15 cellular contexts compared by ENCODE assay signal in genomic region chr20:59020938-59021551, GRCh38. TPM values are rescaled to one million over a fixed set of nuclear protein-coding genes. Genes with fewer than 3 reads are reported as not detected.
A peak's percentile ranks its signal among the peaks of the same experiment; 100 is the strongest.
DNase-seq lines count a peak whose midpoint lies in the region; ATAC-seq and TF ChIP-seq lines count a peak whose summit lies in the region.
"Had no signal": no experiment of that assay in that cellular context is flagged by ENCODE, and none has a peak within 500 bp of the region (broad histone marks: within the 10 kb centered on the region; RNA-seq: fewer than 3 reads in every experiment).

No MANE protein-coding gene starts in this region.

- H3K27me3 Mint-ChIP-seq in activated T-helper 1 cell treated with anti-CD3 and anti-CD28 coated beads, Interleukin-12 subunit alpha, Interleukin-12 subunit beta, Interleukin-2, Interleukin-4 antibody, amounts not matched to agents 30 ng/mL and 10 ng/mL and 1 ng/mL, durations not matched to agents 14 hours and 24 hours and 36 hours (ENCODE audit: insufficient read depth) = no peaks in the 10 kb centered on the region
- H3K27me3 Mint-ChIP-seq: CD4-positive, alpha-beta T cell had no signal

- no peak for TF ChIP-seq EP300 in gastroesophageal sphincter (IDR thresholded peaks at IDR 0.05)

- H3K27me3 ChIP-seq in IMR-90 (ENCODE audit: control insufficient read depth, insufficient read depth, low read length) (no peaks in the 10 kb centered on the region), gastroesophageal sphincter (no peaks in the 10 kb centered on the region)
- H3K27me3 ChIP-seq: vagina had no signal

- no peak overlapping the region for H2BK120ac ChIP-seq in IMR-90 (ENCODE audit: low read depth, low read length)

- no peak overlapping the region for H3K27ac Mint-ChIP-seq in activated T-helper 1 cell treated with anti-CD3 and anti-CD28 coated beads, Interleukin-12 subunit alpha, Interleukin-12 subunit beta, Interleukin-2, Interleukin-4 antibody, amounts not matched to agents 30 ng/mL and 10 ng/mL and 1 ng/mL, durations not matched to agents 14 hours and 24 hours and 36 hours
- H3K27ac Mint-ChIP-seq: CD4-positive, alpha-beta T cell had no signal

- in situ Hi-C loops in IMR-90 (cut with MboI; ENCODE audit: low sequenced_read_pairs) = loop anchor here (10.0 kb wide), 1 partner anchor 116 kb away; no protein-coding TSS in a partner anchor
- in situ Hi-C loops in astrocyte of the cerebellum (cut with HindIII; ENCODE audit: low sequenced_read_pairs) = no loop called here

- no peak for TF ChIP-seq CTCF in IMR-90 (conservative IDR thresholded peaks at IDR 0.05; ENCODE audit: low read depth, low read length)
- no peak for TF ChIP-seq CTCF in astrocyte of the cerebellum (IDR thresholded peaks at IDR 0.05; ENCODE audit: low read depth, low read length, missing control alignments)
- no peak for TF ChIP-seq CTCF in gastroesophageal sphincter (IDR thresholded peaks at IDR 0.05)

- CTCF ChIA-PET in IMR-90 (lab: Yijun Ruan, JAX) = no interaction called here

- no peak overlapping the region for H4K8ac ChIP-seq in IMR-90 (ENCODE audit: low read depth in 2 of 2, low read length in 2 of 2)

- DNase-seq in COLO829 (ENCODE audit: low spot score) = peak; percentile 77
- DNase-seq in IMR-90 = peak; percentile 56
- peak; percentile 20 for DNase-seq in astrocyte of the cerebellum (ENCODE audit: low read depth)
- DNase-seq in left kidney (ENCODE audit: low read depth, low spot score) = peak; percentile 35
- DNase-seq in inferior parietal cortex (ENCODE audit: extremely low spot score) = no peak
- DNase-seq in activated T-helper 1 cell treated with anti-CD3 and anti-CD28 coated beads, Interleukin-12 subunit alpha, Interleukin-12 subunit beta, Interleukin-2, Interleukin-4 antibody, amounts not matched to agents 30 ng/mL and 10 ng/mL and 1 ng/mL, durations not matched to agents 14 hours and 24 hours and 36 hours (ENCODE audit: low spot score) = no peak
- DNase-seq: CD4-positive, alpha-beta T cell; Right ventricle myocardium superior; small intestine had no signal

- ATAC-seq in IMR-90 (ENCODE audit: low read depth) (peak; percentile 76), HG02970 (IDR thresholded peaks at IDR 0.05; ENCODE audit: low FRiP score, unreplicated experiment) (no peak), gastroesophageal sphincter (no peak)
- ATAC-seq: activated CD4-positive, CD25-positive, alpha-beta regulatory T cell treated with anti-CD3 and anti-CD28 coated beads, Interleukin-2, amount 50 U/mL, for 24 hours had no signal

- H3K27ac ChIP-seq in IMR-90 (ENCODE audit: insufficient read depth, low read length) (peak overlapping the region; percentile 12; the same call in 1 of the 2 replicates), gastroesophageal sphincter (no peak overlapping the region)
- H3K27ac ChIP-seq: vagina had no signal

- H2AK9ac ChIP-seq in IMR-90 (replicated peaks; ENCODE audit: low read depth, low read length, poor library complexity) = no peak overlapping the region

- no peak overlapping the region for H3K18ac ChIP-seq in IMR-90 (ENCODE audit: low read depth, low read length)

- H3K14ac ChIP-seq in IMR-90 (replicated peaks; ENCODE audit: low read depth, low read length) = no peak overlapping the region

- H3K9ac ChIP-seq in IMR-90 (ENCODE audit: low read depth, low read length) = no peak overlapping the region

- H3K36me3 ChIP-seq in IMR-90 (ENCODE audit: control insufficient read depth, insufficient read depth, low read length) (peaks cover 25% of the 10 kb centered on the region), gastroesophageal sphincter (peaks cover 0 to 54% of the 10 kb centered on the region in 2 donors)

- H3K56ac ChIP-seq in IMR-90 (ENCODE audit: extremely low read depth, insufficient read depth, low read length) = no peak overlapping the region

- BruUV-seq in IMR-90 (replicated peaks; lab: Mats Ljungman, UMichigan) = no TSS peak

- peaks cover 24% of the 10 kb centered on the region for H3K4me1 Mint-ChIP-seq in activated T-helper 1 cell treated with anti-CD3 and anti-CD28 coated beads, Interleukin-12 subunit alpha, Interleukin-12 subunit beta, Interleukin-2, Interleukin-4 antibody, amounts not matched to agents 30 ng/mL and 10 ng/mL and 1 ng/mL, durations not matched to agents 14 hours and 24 hours and 36 hours (ENCODE audit: low read depth)

- H3K9me3 ChIP-seq in IMR-90 (ENCODE audit: control insufficient read depth, insufficient read depth, low read length) (no peaks in the 10 kb centered on the region), gastroesophageal sphincter (no peaks in the 10 kb centered on the region)
- H3K9me3 ChIP-seq: vagina had no signal

- H4K5ac ChIP-seq in IMR-90 (ENCODE audit: low read depth, low read length) = no peak overlapping the region

- peaks cover 3 to 45% of the 10 kb centered on the region in 2 experiments; a peak in 3 of 4 replicates for H3K79me1 ChIP-seq in IMR-90 (ENCODE audit: low read depth in 1 of 2, low read length in 2 of 2)

- no peak overlapping the region for H3K4ac ChIP-seq in IMR-90 (ENCODE audit: low read depth, low read length)

- H2BK20ac ChIP-seq in IMR-90 (ENCODE audit: low read depth, low read length) = no peak overlapping the region

- TF ChIP-seq POLR2A in IMR-90 (IDR thresholded peaks at IDR 0.05; ENCODE audit: low read depth, low read length) = no peak
- no peak for TF ChIP-seq POLR2A in gastroesophageal sphincter (IDR thresholded peaks at IDR 0.05)

- intact Hi-C loops in IMR-90 (cut with micrococcal nuclease) = no loop called here
- intact Hi-C loops in activated T-helper 1 cell treated with anti-CD3 and anti-CD28 coated beads, Interleukin-12 subunit alpha, Interleukin-12 subunit beta, Interleukin-2, Interleukin-4 antibody, amounts not matched to agents 30 ng/mL and 10 ng/mL and 1 ng/mL, durations not matched to agents 14 hours and 24 hours and 36 hours (cut with micrococcal nuclease) = no loop called here

- H3K23ac ChIP-seq in IMR-90 (ENCODE audit: low read depth, low read length) = peak overlapping the region; percentile 67; the same call in 1 of the 2 replicates

- peaks cover 3% of the 10 kb centered on the region; the same call in 1 of the 2 replicates for H3K4me1 ChIP-seq in IMR-90 (ENCODE audit: control insufficient read depth, insufficient read depth, low read length)
- peaks cover 0 to 6% (median 0%) of the 10 kb centered on the region in 3 donors for H3K4me1 ChIP-seq in gastroesophageal sphincter
- H3K4me1 ChIP-seq: vagina had no signal

- no peak overlapping the region for H3K4me3 Mint-ChIP-seq in activated T-helper 1 cell treated with anti-CD3 and anti-CD28 coated beads, Interleukin-12 subunit alpha, Interleukin-12 subunit beta, Interleukin-2, Interleukin-4 antibody, amounts not matched to agents 30 ng/mL and 10 ng/mL and 1 ng/mL, durations not matched to agents 14 hours and 24 hours and 36 hours
- H3K4me3 Mint-ChIP-seq: CD4-positive, alpha-beta T cell had no signal

- H4K20me1 ChIP-seq in IMR-90 (ENCODE audit: insufficient read depth, low read length) = peaks cover 27% of the 10 kb centered on the region

- no CpG with 5 or more reads among the region's 5 CpGs for WGBS in IMR-90 (ENCODE audit: extremely low coverage in 2 of 2, insufficient read length in 1 of 2), 2 experiments
- WGBS in gastroesophageal sphincter (ENCODE audit: low coverage in 1 of 2), 2 donors = 60% methylated on average over 2 of the region's 5 CpGs; no CpG with 5 or more reads in 1 of the 2 donors

- POLR2A ChIA-PET in IMR-90 (lab: Charles Lee; ENCODE audit: unreplicated experiment) = no interaction called here

- H4K91ac ChIP-seq in IMR-90 (ENCODE audit: insufficient read depth, low read depth, low read length) = no peak overlapping the region

- no peaks in the 10 kb centered on the region for H3K9me3 Mint-ChIP-seq in activated T-helper 1 cell treated with anti-CD3 and anti-CD28 coated beads, Interleukin-12 subunit alpha, Interleukin-12 subunit beta, Interleukin-2, Interleukin-4 antibody, amounts not matched to agents 30 ng/mL and 10 ng/mL and 1 ng/mL, durations not matched to agents 14 hours and 24 hours and 36 hours
- H3K9me3 Mint-ChIP-seq: activated naive CD4-positive, alpha-beta T cell treated with anti-CD3 and anti-CD28 coated beads, Interleukin-2, amount 50 U/mL, for 72 hours; CD4-positive, alpha-beta T cell had no signal

- H3K36me3 Mint-ChIP-seq in activated T-helper 1 cell treated with anti-CD3 and anti-CD28 coated beads, Interleukin-12 subunit alpha, Interleukin-12 subunit beta, Interleukin-2, Interleukin-4 antibody, amounts not matched to agents 30 ng/mL and 10 ng/mL and 1 ng/mL, durations not matched to agents 14 hours and 24 hours and 36 hours (ENCODE audit: low read depth) = peaks cover 25% of the 10 kb centered on the region

- no peak overlapping the region for H3K4me3 ChIP-seq in IMR-90 (ENCODE audit: insufficient read depth, low read depth, low read length)
- no peak overlapping the region for H3K4me3 ChIP-seq in astrocyte of the cerebellum (ENCODE audit: low read depth, low read length)
- no peak overlapping the region for H3K4me3 ChIP-seq in gastroesophageal sphincter
- H3K4me3 ChIP-seq: vagina had no signal

- H2AK5ac ChIP-seq in IMR-90 (ENCODE audit: low read depth, low read length) = no peak overlapping the region

- H3K4me2 ChIP-seq in IMR-90 (ENCODE audit: low read depth, low read length) = peak overlapping the region; percentile 68; the same call in 1 of the 2 replicates

- H2BK5ac ChIP-seq in IMR-90 (ENCODE audit: low read depth, low read length, poor library complexity, severe bottlenecking) = no peak overlapping the region

- no peak overlapping the region for H2AFZ ChIP-seq in IMR-90 (replicated peaks; ENCODE audit: low read length, poor library complexity)

- no peak overlapping the region for H2BK15ac ChIP-seq in IMR-90 (ENCODE audit: low read depth, low read length)

- dilution Hi-C loops in IMR-90 (cut with HindIII; ENCODE audit: low sequenced_read_pairs, unreplicated experiment) = no loop called here

- peaks cover 14% of the 10 kb centered on the region for H3K9me1 ChIP-seq in IMR-90 (ENCODE audit: insufficient read depth, low read length)

- TF ChIP-seq RAD21 in IMR-90 (IDR thresholded peaks at IDR 0.05; ENCODE audit: low read length) = no peak

RNA-seq across cellular contexts. Expression of gene TUBB1, which starts 1.8 kb away (rescaled TPM):
- total RNA-seq in IMR-90 (2012; rRNA removed) (not detected in 2 replicates), gastroesophageal sphincter (under 1 TPM in 1 of 4 donors, not detected in 3; 0.15 TPM)
- not detected in 2 replicates for polyA plus RNA-seq in IMR-90 (2012; rRNA removed)
- polyA plus RNA-seq in IMR-90 (2012; cell fraction: cytosol; rRNA removed) = not detected in 2 replicates
- polyA plus RNA-seq in IMR-90 (2012; cell fraction: nucleus; rRNA removed; ENCODE audit: low replicate concordance) = 0.02 TPM in 1 of 2 replicates, not detected in the other
- total RNA-seq in activated T-helper 1 cell treated with anti-CD3 and anti-CD28 coated beads, Interleukin-12 subunit alpha, Interleukin-12 subunit beta, Interleukin-2, Interleukin-4 antibody, amounts not matched to agents 30 ng/mL and 10 ng/mL and 1 ng/mL, durations not matched to agents 14 hours and 24 hours and 36 hours = not detected in 2 replicates
- total RNA-seq: myocyte, vagina had no signal

RNA-seq across cellular contexts. Expression of gene ATP5F1E, which starts 11.1 kb away (rescaled TPM):
- total RNA-seq in IMR-90 (2012; rRNA removed) (3.8 and 12.2 TPM in 2 replicates), gastroesophageal sphincter (10 to 100 TPM; 23.1 to 40.6 (median 35.4) TPM)
- polyA plus RNA-seq in IMR-90 (2012; rRNA removed) = 34.5 and 42.6 TPM in 2 replicates
- 9.0 and 19.1 TPM in 2 replicates for polyA plus RNA-seq in IMR-90 (2012; cell fraction: cytosol; rRNA removed)
- polyA plus RNA-seq in IMR-90 (2012; cell fraction: nucleus; rRNA removed; ENCODE audit: low replicate concordance) = 1.8 and 10.5 TPM in 2 replicates
- 81.3 and 84.6 TPM in 2 replicates for total RNA-seq in activated T-helper 1 cell treated with anti-CD3 and anti-CD28 coated beads, Interleukin-12 subunit alpha, Interleukin-12 subunit beta, Interleukin-2, Interleukin-4 antibody, amounts not matched to agents 30 ng/mL and 10 ng/mL and 1 ng/mL, durations not matched to agents 14 hours and 24 hours and 36 hours

RNA-seq across cellular contexts. Expression of gene CTSZ, which starts 14.0 kb away (rescaled TPM):
- 43.6 and 46.1 TPM in 2 replicates for total RNA-seq in IMR-90 (2012; rRNA removed)
- polyA plus RNA-seq in IMR-90 (2012; rRNA removed) = 82.8 and 88.5 TPM in 2 replicates
- polyA plus RNA-seq in IMR-90 (2012; cell fraction: cytosol; rRNA removed) = 78.1 and 134 TPM in 2 replicates
- polyA plus RNA-seq in IMR-90 (2012; cell fraction: nucleus; rRNA removed; ENCODE audit: low replicate concordance) = 37.6 and 39.3 TPM in 2 replicates
- 46.4 and 54.1 TPM in 2 replicates for total RNA-seq in activated T-helper 1 cell treated with anti-CD3 and anti-CD28 coated beads, Interleukin-12 subunit alpha, Interleukin-12 subunit beta, Interleukin-2, Interleukin-4 antibody, amounts not matched to agents 30 ng/mL and 10 ng/mL and 1 ng/mL, durations not matched to agents 14 hours and 24 hours and 36 hours
- total RNA-seq in gastroesophageal sphincter = 100 to 1,000 TPM; 167 to 222 (median 176) TPM

RNA-seq across cellular contexts. Expression of gene PRELID3B, which starts 21.5 kb away (rescaled TPM):
- total RNA-seq in IMR-90 (2012; rRNA removed) (41.9 and 80.8 TPM in 2 replicates), gastroesophageal sphincter (10 to 100 TPM; 35.1 to 60.8 (median 40.0) TPM)
- 18.0 and 24.8 TPM in 2 replicates for polyA plus RNA-seq in IMR-90 (2012; rRNA removed)
- polyA plus RNA-seq in IMR-90 (2012; cell fraction: cytosol; rRNA removed) = 3.3 and 4.8 TPM in 2 replicates
- 1.4 and 8.0 TPM in 2 replicates for polyA plus RNA-seq in IMR-90 (2012; cell fraction: nucleus; rRNA removed; ENCODE audit: low replicate concordance)
- total RNA-seq in activated T-helper 1 cell treated with anti-CD3 and anti-CD28 coated beads, Interleukin-12 subunit alpha, Interleukin-12 subunit beta, Interleukin-2, Interleukin-4 antibody, amounts not matched to agents 30 ng/mL and 10 ng/mL and 1 ng/mL, durations not matched to agents 14 hours and 24 hours and 36 hours = 121 and 123 TPM in 2 replicates

RNA-seq across cellular contexts. Expression of gene NELFCD, which starts 40.0 kb away (rescaled TPM):
- total RNA-seq in IMR-90 (2012; rRNA removed) (82.2 and 94.1 TPM in 2 replicates), gastroesophageal sphincter (10 to 100 TPM; 26.5 to 48.6 (median 36.1) TPM)
- 85.7 and 88.9 TPM in 2 replicates for polyA plus RNA-seq in IMR-90 (2012; rRNA removed)
- polyA plus RNA-seq in IMR-90 (2012; cell fraction: cytosol; rRNA removed) = 41.7 and 69.9 TPM in 2 replicates
- 137 and 278 TPM in 2 replicates for polyA plus RNA-seq in IMR-90 (2012; cell fraction: nucleus; rRNA removed; ENCODE audit: low replicate concordance)
- total RNA-seq in activated T-helper 1 cell treated with anti-CD3 and anti-CD28 coated beads, Interleukin-12 subunit alpha, Interleukin-12 subunit beta, Interleukin-2, Interleukin-4 antibody, amounts not matched to agents 30 ng/mL and 10 ng/mL and 1 ng/mL, durations not matched to agents 14 hours and 24 hours and 36 hours = 121 and 135 TPM in 2 replicates

Comparison
In these comparisons a context has a peak if more than half of its experiments do, and no peak if none do; other contexts are left out.
1. DNase-seq: peak in COLO829 (single experiment), IMR-90 (single experiment), astrocyte of the cerebellum (single experiment) and left kidney (single experiment); none in inferior parietal cortex (single experiment) and activated T-helper 1 cell treated with anti-CD3 and anti-CD28 coated beads, Interleukin-12 subunit alpha, Interleukin-12 subunit beta, Interleukin-2, Interleukin-4 antibody, amounts not matched to agents 30 ng/mL and 10 ng/mL and 1 ng/mL, durations not matched to agents 14 hours and 24 hours and 36 hours (single experiment).